16 cellular contexts compared by ENCODE assay signal in genomic region chr10:71604324-71605018, GRCh38.
DNase-seq lines count a peak whose midpoint lies in the region; ATAC-seq, FAIRE-seq and TF ChIP-seq lines count a peak whose summit lies in the region.
"Had no signal": no experiment of that assay in that cellular context is flagged by ENCODE, and none has a peak within 500 bp of the region (broad histone marks: within the 10 kb centered on the region; RNA-seq: fewer than 3 reads in every experiment).

No MANE protein-coding gene starts in this region.

- CTCF ChIA-PET in SK-N-SH (lab: Yijun Ruan, JAX) (interaction anchor here (0.5 to 1.3 kb wide), 5 partner anchors 18 to 292 kb away, joined by 3 to 6 read pairs (median 3); no protein-coding TSS in a partner anchor), PC-3 (lab: Charles Lee) (no interaction called here)

- FAIRE-seq in small intestine (lab: Jason Lieb, UNC) = no peak

- no peaks in the 10 kb centered on the region for H3K9me3 Mint-ChIP-seq in endothelial cell (ENCODE audit: unreplicated experiment)

- no peak for TF ChIP-seq CTCF in SK-N-SH (IDR thresholded peaks at IDR 0.05)
- no peak for TF ChIP-seq CTCF in PC-3 (conservative IDR thresholded peaks at IDR 0.05; ENCODE audit: low read depth, low read length)
- no peak for TF ChIP-seq CTCF in endothelial cell (IDR thresholded peaks at IDR 0.05; ENCODE audit: unreplicated experiment)

- H3K4me1 ChIP-seq in SK-N-SH (ENCODE audit: control insufficient read depth in 1 of 2, insufficient read depth in 2 of 2, low read depth in 1 of 2, low read length in 1 of 2) (peaks cover 6 to 17% of the 10 kb centered on the region in 2 experiments; a peak in 3 of 4 replicates), PC-3 (ENCODE audit: insufficient read depth, low read length) (no peaks in the 10 kb centered on the region), small intestine (ENCODE audit: control insufficient read depth in 2 of 2, insufficient read depth in 1 of 2, low read depth in 1 of 2, low read length in 1 of 2) (peaks cover 0 to 9% of the 10 kb centered on the region in 2 donors)

- no peaks in the 10 kb centered on the region for H3K79me2 ChIP-seq in SK-N-SH (ENCODE audit: insufficient read depth)
- no peaks in the 10 kb centered on the region for H3K79me2 ChIP-seq in PC-3 (ENCODE audit: low read length)

- no peak overlapping the region for H3K4me3 ChIP-seq in SK-N-SH (ENCODE audit: low read depth in 2 of 2, low read length in 1 of 2)
- H3K4me3 ChIP-seq in PC-3 (ENCODE audit: low read length) = no peak overlapping the region
- H3K4me3 ChIP-seq in small intestine (ENCODE audit: low read depth in 1 of 2, low read length in 2 of 2) = no peak overlapping the region

- H3K27me3 Mint-ChIP-seq in endothelial cell (ENCODE audit: unreplicated experiment) = peaks cover under 1% of the 10 kb centered on the region
- H3K27me3 Mint-ChIP-seq: activated CD4-positive, alpha-beta T cell treated with anti-CD3 and anti-CD28 coated beads for 36 hours had no signal

- no peak overlapping the region for H3K27ac Mint-ChIP-seq in endothelial cell (ENCODE audit: unreplicated experiment)
- H3K27ac Mint-ChIP-seq: activated CD4-positive, alpha-beta T cell treated with anti-CD3 and anti-CD28 coated beads for 36 hours had no signal

- no peak overlapping the region for H3K9ac ChIP-seq in SK-N-SH
- no peak overlapping the region for H3K9ac ChIP-seq in PC-3 (ENCODE audit: low read length)

- H4K20me1 ChIP-seq in SK-N-SH (ENCODE audit: insufficient read depth) = no peaks in the 10 kb centered on the region
- H4K20me1 ChIP-seq in PC-3 (ENCODE audit: low read length) = no peaks in the 10 kb centered on the region

- intact Hi-C loops in PC-3 (cut with micrococcal nuclease) = no loop called here

- H3K36me3 ChIP-seq in SK-N-SH (replicated peaks in 1 of 2; ENCODE audit: control insufficient read depth in 1 of 2, insufficient read depth in 2 of 2, low read length in 1 of 2) = no peaks in the 10 kb centered on the region
- H3K36me3 ChIP-seq in PC-3 (ENCODE audit: low read depth, low read length) = no peaks in the 10 kb centered on the region
- no peaks in the 10 kb centered on the region for H3K36me3 ChIP-seq in small intestine (ENCODE audit: control insufficient read depth in 2 of 2, insufficient read depth in 2 of 2, low read length in 2 of 2)

- no peak for TF ChIP-seq EP300 in SK-N-SH (IDR thresholded peaks at IDR 0.05; ENCODE audit: borderline replicate concordance in 1 of 2, low read depth in 1 of 2, low read length in 1 of 2)

- H3K9me2 ChIP-seq in SK-N-SH = no peaks in the 10 kb centered on the region
- no peaks in the 10 kb centered on the region for H3K9me2 ChIP-seq in PC-3 (replicated peaks; ENCODE audit: low read length)

- POLR2A ChIA-PET in SK-N-SH (lab: Yijun Ruan, JAX) (no interaction called here), PC-3 (lab: Charles Lee; ENCODE audit: unreplicated experiment) (no interaction called here)

- no peak for TF ChIP-seq RAD21 in SK-N-SH (IDR thresholded peaks at IDR 0.05; ENCODE audit: low read length)

- no peaks in the 10 kb centered on the region for H3K4me1 Mint-ChIP-seq in endothelial cell (ENCODE audit: unreplicated experiment)

- H3K36me3 Mint-ChIP-seq in endothelial cell (ENCODE audit: low read depth, unreplicated experiment) = no peaks in the 10 kb centered on the region

- H2AFZ ChIP-seq in SK-N-SH (ENCODE audit: low read depth) (no peak overlapping the region), PC-3 (ENCODE audit: low read length) (no peak overlapping the region)

- ATAC-seq in SK-N-SH treated with all-trans-retinoic acid at 6 μM for 48 hours = no peak
- ATAC-seq in PC-3 = no peak
- ATAC-seq in HG02981 (IDR thresholded peaks at IDR 0.05; ENCODE audit: unreplicated experiment) = no peak
- ATAC-seq: activated CD4-positive, alpha-beta T cell treated with anti-CD3 and anti-CD28 coated beads for 36 hours had no signal

- no peak overlapping the region for H3K4me3 Mint-ChIP-seq in endothelial cell (ENCODE audit: unreplicated experiment)
- H3K4me3 Mint-ChIP-seq: activated CD4-positive, alpha-beta T cell treated with anti-CD3 and anti-CD28 coated beads for 36 hours had no signal

- no peak overlapping the region for H3K4me2 ChIP-seq in SK-N-SH
- H3K4me2 ChIP-seq in PC-3 (ENCODE audit: low read length) = no peak overlapping the region

- WGBS in SK-N-SH (ENCODE audit: low lambda C conversion rate) = 86% methylated on average over 8 of the region's 8 CpGs
- 58 to 74% (median 70%) methylated on average over 8 of the region's 8 CpGs for whole genome bisulfite sequencing in small intestine, 3 donors

- H3K27me3 ChIP-seq in SK-N-SH (ENCODE audit: insufficient read depth) (no peaks in the 10 kb centered on the region), PC-3 (ENCODE audit: low read length) (no peaks in the 10 kb centered on the region), small intestine (ENCODE audit: control insufficient read depth in 2 of 2, insufficient read depth in 2 of 2, low read length in 2 of 2) (no peaks in the 10 kb centered on the region)

- BruUV-seq in PC-3 (replicated peaks; lab: Mats Ljungman, UMichigan) = no TSS peak

- no peak overlapping the region for H3K27ac ChIP-seq in SK-N-SH (ENCODE audit: low read depth in 2 of 2, low read length in 1 of 2)
- H3K27ac ChIP-seq in PC-3 (ENCODE audit: low read length) = no peak overlapping the region
- H3K27ac ChIP-seq in small intestine (ENCODE audit: low read depth in 1 of 2, low read length in 1 of 2) = peak overlapping the region in 1 of 2 donors; percentile 43
- H3K27ac ChIP-seq: HL-60 had no signal

- H3F3A ChIP-seq in SK-N-SH (replicated peaks; ENCODE audit: insufficient read depth) (peaks cover 5% of the 10 kb centered on the region), PC-3 (ENCODE audit: low read length, unreplicated experiment) (no peaks in the 10 kb centered on the region)

- DNase-seq in SK-N-SH (no peak), PC-3 (peak; percentile 17), dermis blood vessel endothelial cell (peak; percentile 3), small intestine (peak; percentile 81), epidermal melanocyte (ENCODE audit: insufficient read length, low spot score) (no peak), endothelial cell (ENCODE audit: low spot score) (no peak)
- DNase-seq: activated T-cell treated with anti-CD3 and anti-CD28 coated beads for 4 hours; NCI-H1436; NCI-H524 treated with DMSO at 0.1 percent for 48 hours; nucleus accumbens; stimulated activated naive CD4-positive, alpha-beta T cell; T-helper 1 cell had no signal

- no peaks in the 10 kb centered on the region for H3K9me3 ChIP-seq in SK-N-SH
- no peaks in the 10 kb centered on the region for H3K9me3 ChIP-seq in PC-3 (ENCODE audit: low read length)
- H3K9me3 ChIP-seq in small intestine (ENCODE audit: control insufficient read depth, low read depth) = no peaks in the 10 kb centered on the region

TF ChIP-seq in SK-N-SH, 30 proteins besides CTCF, POLR2A, EP300 and RAD21:
- TF ChIP-seq NFIC (IDR thresholded peaks at IDR 0.05; ENCODE audit: borderline replicate concordance) (peak; percentile 23; the same call in 1 of the 2 replicates), GABPA (IDR thresholded peaks at IDR 0.05; ENCODE audit: low read depth) (no peak)

TF ChIP-seq in SK-N-SH treated with all-trans-retinoic acid at 6 μM for 48 hours, 23 proteins besides CTCF, POLR2A, EP300 and RAD21 (continues in another document):
- TF ChIP-seq ARNTL (CRISPR knock-in tag; IDR thresholded peaks at IDR 0.05; ENCODE audit: borderline replicate concordance, low read depth) (no peak), ZC3H10 (CRISPR knock-in tag; IDR thresholded peaks at IDR 0.05) (no peak), TOX (CRISPR knock-in tag; IDR thresholded peaks at IDR 0.05; ENCODE audit: borderline replicate concordance) (no peak), CSDC2 (CRISPR knock-in tag; IDR thresholded peaks at IDR 0.05) (no peak), ZFP30 (CRISPR knock-in tag; IDR thresholded peaks at IDR 0.05) (no peak), TCF4 (CRISPR knock-in tag; IDR thresholded peaks at IDR 0.05; ENCODE audit: borderline replicate concordance) (no peak), BACH2 (CRISPR knock-in tag; IDR thresholded peaks at IDR 0.05; ENCODE audit: borderline replicate concordance) (no peak), ISL1 (CRISPR knock-in tag; IDR thresholded peaks at IDR 0.05) (no peak), ZNF70 (CRISPR knock-in tag; IDR thresholded peaks at IDR 0.05) (no peak), ZNF8 (CRISPR knock-in tag; IDR thresholded peaks at IDR 0.05) (no peak)
- TF ChIP-seq, protein P1, sequence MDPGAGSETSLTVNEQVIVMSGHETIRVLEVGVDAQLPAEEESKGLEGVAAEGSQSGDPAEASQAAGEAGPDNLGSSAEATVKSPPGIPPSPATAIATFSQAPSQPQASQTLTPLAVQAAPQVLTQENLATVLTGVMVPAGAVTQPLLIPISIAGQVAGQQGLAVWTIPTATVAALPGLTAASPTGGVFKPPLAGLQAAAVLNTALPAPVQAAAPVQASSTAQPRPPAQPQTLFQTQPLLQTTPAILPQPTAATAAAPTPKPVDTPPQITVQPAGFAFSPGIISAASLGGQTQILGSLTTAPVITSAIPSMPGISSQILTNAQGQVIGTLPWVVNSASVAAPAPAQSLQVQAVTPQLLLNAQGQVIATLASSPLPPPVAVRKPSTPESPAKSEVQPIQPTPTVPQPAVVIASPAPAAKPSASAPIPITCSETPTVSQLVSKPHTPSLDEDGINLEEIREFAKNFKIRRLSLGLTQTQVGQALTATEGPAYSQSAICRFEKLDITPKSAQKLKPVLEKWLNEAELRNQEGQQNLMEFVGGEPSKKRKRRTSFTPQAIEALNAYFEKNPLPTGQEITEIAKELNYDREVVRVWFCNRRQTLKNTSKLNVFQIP (CRISPR knock-in tag; IDR thresholded peaks at IDR 0.05; ENCODE audit: borderline replicate concordance, low read depth) = no peak

Comparison
In these comparisons a context has a peak if more than half of its experiments do, and no peak if none do; other contexts are left out.
1. DNase-seq: peak in PC-3 (single experiment), dermis blood vessel endothelial cell (single experiment) and small intestine (single experiment); none in SK-N-SH (single experiment), epidermal melanocyte (single experiment) and endothelial cell (single experiment).